In genomic region chr12:31964280-31964679, GRCh38 we compare ENCODE assay signal across 21 cellular contexts. TPM values are rescaled to one million over a fixed set of nuclear protein-coding genes. Genes with fewer than 3 reads are reported as not detected.
DNase-seq lines count a peak whose midpoint lies in the region; ATAC-seq, FAIRE-seq and TF ChIP-seq lines count a peak whose summit lies in the region.
"Had no signal": no experiment of that assay in that cellular context is flagged by ENCODE, and none has a peak within 500 bp of the region (broad histone marks: within the 10 kb centered on the region; RNA-seq: fewer than 3 reads in every experiment).

No MANE protein-coding gene starts in this region.

- H4K20me1 ChIP-seq in Loucy (ENCODE audit: insufficient read depth, low read length, poor library complexity, severe bottlenecking) (peaks cover 66% of the 10 kb centered on the region), K562 (replicated peaks; ENCODE audit: control insufficient read depth, insufficient read depth, low read length) (no peaks in the 10 kb centered on the region), neural progenitor cell (ENCODE audit: low read depth) (peaks cover 27% of the 10 kb centered on the region)

- CTCF ChIA-PET in K562 (lab: Yijun Ruan, JAX; ENCODE audit: low intra/inter-chr PET ratio): no interaction called here

- intact Hi-C loops in activated CD4-positive, alpha-beta T cell treated with anti-CD3 and anti-CD28 coated beads, Interleukin-2, amount 10 ng/mL, durations not matched to agents 24 days and 14 days (cut with micrococcal nuclease): loop anchor here (5.0 to 10.0 kb wide), 4 partner anchors 162 to 639 kb away; partner anchors contain the start of gene SINHCAF
- intact Hi-C loops in K562 (cut with micrococcal nuclease): loop anchor here (10.0 kb wide), 1 partner anchor 309 kb away; the partner anchor contains the start of gene ETFBKMT
- intact Hi-C loops in spleen (cut with DNase I; ENCODE audit: low total_unique reads): no loop called here

- peak overlapping the region; percentile 23 for H3K4me3 Mint-ChIP-seq in activated CD4-positive, alpha-beta T cell treated with anti-CD3 and anti-CD28 coated beads, Interleukin-2, amount 10 ng/mL, durations not matched to agents 24 days and 14 days
- no peak overlapping the region for H3K4me3 Mint-ChIP-seq in neural progenitor cell

- peaks cover 13% of the 10 kb centered on the region; the same call in 1 of the 2 replicates for H3K36me3 ChIP-seq in Loucy (ENCODE audit: insufficient read depth, low read length)
- H3K36me3 ChIP-seq in K562 (ENCODE audit: control insufficient read depth, insufficient read depth, low read length): peaks cover 81% of the 10 kb centered on the region
- H3K36me3 ChIP-seq in spleen: peaks cover 0 to 85% (median 40%) of the 10 kb centered on the region in 6 donors
- H3K36me3 ChIP-seq in neural progenitor cell: peaks cover 13% of the 10 kb centered on the region

- TF ChIP-seq POLR2A in K562 (conservative IDR thresholded peaks at IDR 0.05) (no peak), spleen (IDR thresholded peaks at IDR 0.05) (no peak)

- H3K9me3 Mint-ChIP-seq in activated CD4-positive, alpha-beta T cell treated with anti-CD3 and anti-CD28 coated beads, Interleukin-2, amount 10 ng/mL, durations not matched to agents 24 days and 14 days: peaks cover 10% of the 10 kb centered on the region
- H3K9me3 Mint-ChIP-seq in neural progenitor cell: peaks cover 46% of the 10 kb centered on the region

- peak overlapping the region; percentile 16 for H3K27ac Mint-ChIP-seq in activated CD4-positive, alpha-beta T cell treated with anti-CD3 and anti-CD28 coated beads, Interleukin-2, amount 10 ng/mL, durations not matched to agents 24 days and 14 days
- no peak overlapping the region for H3K27ac Mint-ChIP-seq in neural progenitor cell

- no peak overlapping the region for H3K27ac ChIP-seq in K562 (ENCODE audit: extremely low read depth, low read depth, low read length)
- peak overlapping the region in 3 of 8 donors; percentile 57 to 98 (median 72) for H3K27ac ChIP-seq in spleen
- H3K27ac ChIP-seq in neural progenitor cell: no peak overlapping the region
- H3K27ac ChIP-seq: A549, dorsolateral prefrontal cortex, lower lobe of right lung, psoas muscle, upper lobe of left lung had no signal

- H3K9me2 ChIP-seq in Loucy (replicated peaks; ENCODE audit: low read depth, low read length): no peaks in the 10 kb centered on the region
- H3K9me2 ChIP-seq: SK-N-SH had no signal

- in situ Hi-C loops in K562 (cut with MboI): no loop called here

- POLR2A ChIA-PET in K562 (lab: Yijun Ruan, JAX): no interaction called here

- WGBS in K562 (ENCODE audit: insufficient coverage, low coverage, missing lambda C conversion rate): 95% methylated on average over 3 of the region's 3 CpGs
- WGBS in spleen, 5 donors: 93 to 98% (median 97%) methylated on average over 3 of the region's 3 CpGs

- TF ChIP-seq RAD21 in K562 (CRISPR knock-in tag; conservative IDR thresholded peaks at IDR 0.05 in 1 of 2, IDR thresholded peaks at IDR 0.05 in 1 of 2): no peak

- H3F3A ChIP-seq in Loucy (ENCODE audit: low read depth) (no peaks in the 10 kb centered on the region), neural progenitor cell (ENCODE audit: low read depth) (peaks cover 29% of the 10 kb centered on the region)

- FAIRE-seq in K562 (lab: Jason Lieb, UNC): no peak
- FAIRE-seq: A549, bronchial epithelial cell had no signal

- no peaks in the 10 kb centered on the region for H3K9me1 ChIP-seq in K562 (ENCODE audit: control insufficient read depth, insufficient read depth, low read length)

- H3K79me2 ChIP-seq in Loucy (ENCODE audit: insufficient read depth, low read length) (peaks cover 96% of the 10 kb centered on the region), K562 (ENCODE audit: control insufficient read depth, insufficient read depth, low read length) (peaks cover 96% of the 10 kb centered on the region), neural progenitor cell (ENCODE audit: low read depth) (peaks cover 96% of the 10 kb centered on the region)

- TF ChIP-seq CTCF in Loucy (conservative IDR thresholded peaks at IDR 0.05; ENCODE audit: low read length): no peak
- no peak for TF ChIP-seq CTCF in K562 (IDR thresholded peaks at IDR 0.05 in 2 of 3, conservative IDR thresholded peaks at IDR 0.05 in 1 of 3; ENCODE audit: insufficient read depth in 2 of 3, low read depth in 1 of 3, low read length in 3 of 3)
- no peak for TF ChIP-seq CTCF in spleen (IDR thresholded peaks at IDR 0.05 in 8 of 11, conservative IDR thresholded peaks at IDR 0.05 in 3 of 11)
- TF ChIP-seq CTCF in neural progenitor cell (IDR thresholded peaks at IDR 0.05): no peak

- H3K4me2 ChIP-seq in Loucy (ENCODE audit: low read depth, low read length, poor library complexity, severe bottlenecking): peak overlapping the region; percentile 59
- H3K4me2 ChIP-seq in K562 (ENCODE audit: insufficient read depth, low read length): no peak overlapping the region
- H3K4me2 ChIP-seq in neural progenitor cell: no peak overlapping the region
- H3K4me2 ChIP-seq: A549, SK-N-SH had no signal

- ATAC-seq in K562 (no peak), GM21528 (IDR thresholded peaks at IDR 0.05; ENCODE audit: low FRiP score, unreplicated experiment) (no peak)
- ATAC-seq: A549, HCT116, lower lobe of right lung, Panc1, psoas muscle had no signal

- no peak overlapping the region for H2AFZ ChIP-seq in Loucy (ENCODE audit: low read length)
- no peak overlapping the region for H2AFZ ChIP-seq in K562 (ENCODE audit: low read depth, low read length)
- H2AFZ ChIP-seq in neural progenitor cell (replicated peaks): no peak overlapping the region

- H3K4me1 ChIP-seq in Loucy (ENCODE audit: insufficient read depth, low read length, poor library complexity, severe bottlenecking) (peaks cover 61% of the 10 kb centered on the region), K562 (replicated peaks in 1 of 2; ENCODE audit: control insufficient read depth in 2 of 2, insufficient read depth in 2 of 2, low read length in 2 of 2) (peaks cover 9 to 19% of the 10 kb centered on the region in 2 experiments; a peak in 4 of 5 replicates), spleen (peaks cover 44 to 90% (median 86%) of the 10 kb centered on the region in 6 donors), neural progenitor cell (peaks cover 29% of the 10 kb centered on the region)

- TF ChIP-seq EP300 in K562 (IDR thresholded peaks at IDR 0.05; ENCODE audit: low read length): no peak

- peaks cover 74% of the 10 kb centered on the region for H3K36me3 Mint-ChIP-seq in activated CD4-positive, alpha-beta T cell treated with anti-CD3 and anti-CD28 coated beads, Interleukin-2, amount 10 ng/mL, durations not matched to agents 24 days and 14 days (ENCODE audit: low read depth)
- peaks cover 63% of the 10 kb centered on the region for H3K36me3 Mint-ChIP-seq in neural progenitor cell

- DNase-seq in activated CD4-positive, alpha-beta T cell treated with anti-CD3 and anti-CD28 coated beads, Interleukin-2, amount 10 ng/mL, durations not matched to agents 24 days and 14 days: no peak
- no peak for DNase-seq in activated CD4-positive, alpha-beta T cell treated with anti-CD3 and anti-CD28 coated beads for 1 hour
- DNase-seq in K562 (ENCODE audit: extremely low read depth in 1 of 4, low spot score in 3 of 4): no peak
- DNase-seq in spleen: no peak
- DNase-seq in NCI-H1436 treated with DMSO at 0.1 percent for 48 hours (lab: John Stamatoyannopoulos, UW): no peak
- DNase-seq in neural progenitor cell (ENCODE audit: low spot score): no peak
- DNase-seq: C1 segment of cervical spinal cord, DMS79 treated with DMSO at 0.1 percent for 48 hours, dorsolateral prefrontal cortex, lower lobe of right lung, NCI-H146, NCI-H82, psoas muscle, SK-N-SH, upper lobe of left lung had no signal

- H3K9me3 ChIP-seq in Loucy (ENCODE audit: insufficient read depth, low read depth, low read length) (no peaks in the 10 kb centered on the region), K562 (replicated peaks; ENCODE audit: control insufficient read depth, insufficient read depth, low read depth, low read length) (peaks cover 5% of the 10 kb centered on the region; the same call in 1 of the 2 replicates), spleen (peaks cover 0 to 5% (median 0%) of the 10 kb centered on the region in 8 donors), neural progenitor cell (ENCODE audit: low read depth) (no peaks in the 10 kb centered on the region)
- H3K9me3 ChIP-seq: A549, lower lobe of right lung, psoas muscle, SK-N-SH, upper lobe of left lung had no signal

- H3K27me3 ChIP-seq in Loucy (ENCODE audit: insufficient read depth, low read length, poor library complexity, severe bottlenecking): no peaks in the 10 kb centered on the region
- H3K27me3 ChIP-seq in K562 (ENCODE audit: control insufficient read depth in 2 of 2, insufficient read depth in 2 of 2, low read length in 2 of 2): no peaks in the 10 kb centered on the region
- H3K27me3 ChIP-seq in spleen (replicated peaks in 1 of 7): no peaks in the 10 kb centered on the region
- H3K27me3 ChIP-seq in neural progenitor cell: no peaks in the 10 kb centered on the region
- H3K27me3 ChIP-seq: dorsolateral prefrontal cortex, upper lobe of left lung had no signal

- peaks cover 61% of the 10 kb centered on the region for H3K4me1 Mint-ChIP-seq in activated CD4-positive, alpha-beta T cell treated with anti-CD3 and anti-CD28 coated beads, Interleukin-2, amount 10 ng/mL, durations not matched to agents 24 days and 14 days
- H3K4me1 Mint-ChIP-seq in neural progenitor cell: peaks cover 25% of the 10 kb centered on the region

- H3K9ac ChIP-seq in Loucy (ENCODE audit: low read depth, low read length, poor library complexity, severe bottlenecking) (no peak overlapping the region), K562 (ENCODE audit: insufficient read depth in 1 of 2, low read depth in 2 of 2, low read length in 2 of 2) (no peak overlapping the region), neural progenitor cell (no peak overlapping the region)
- H3K9ac ChIP-seq: SK-N-SH had no signal

- BruUV-seq in K562 (replicated peaks; lab: Mats Ljungman, UMichigan): no TSS peak

- H3K4me3 ChIP-seq in Loucy (ENCODE audit: low read length, poor library complexity, severe bottlenecking): no peak overlapping the region
- H3K4me3 ChIP-seq in K562: no peak overlapping the region
- peak overlapping the region in 5 of 8 donors; percentile 3 to 74 (median 64) for H3K4me3 ChIP-seq in spleen
- no peak overlapping the region for H3K4me3 ChIP-seq in neural progenitor cell
- H3K4me3 ChIP-seq: A549, dorsolateral prefrontal cortex, psoas muscle had no signal

- no peaks in the 10 kb centered on the region for H3K27me3 Mint-ChIP-seq in activated CD4-positive, alpha-beta T cell treated with anti-CD3 and anti-CD28 coated beads, Interleukin-2, amount 10 ng/mL, durations not matched to agents 24 days and 14 days
- no peaks in the 10 kb centered on the region for H3K27me3 Mint-ChIP-seq in neural progenitor cell (ENCODE audit: insufficient read depth, low read depth)

RNA-seq across cellular contexts. Expression of gene RESF1, which starts 5.1 kb away (rescaled TPM):
- 51.1 and 55.5 TPM in 2 replicates for total RNA-seq in activated CD4-positive, alpha-beta T cell treated with anti-CD3 and anti-CD28 coated beads, Interleukin-2, amount 10 ng/mL, durations not matched to agents 24 days and 14 days
- total RNA-seq in K562 (2011; cell fraction: chromatin; rRNA removed; ENCODE audit: low replicate concordance): 12.1 and 64.1 TPM in 2 replicates
- 15.3 and 18.7 TPM in 2 replicates for total RNA-seq in K562 (2011; cell fraction: nucleolus; rRNA removed)
- 24.8 and 26.9 TPM in 2 replicates for total RNA-seq in K562 (2011; cell fraction: nucleoplasm; rRNA removed)
- total RNA-seq in K562 (2014; rRNA removed) (26.4 and 29.9 TPM in 2 replicates), K562 (2014; rRNA removed; fragmentation: Illumina TruSeq; extraction: Trizol) (72.9 and 91.0 TPM in 2 replicates), K562 (2015; rRNA removed; fragmentation: Illumina TruSeq; extraction: Trizol) (110 and 121 TPM in 2 replicates), K562 (2021) (51.2 and 52.4 TPM in 2 replicates), spleen (100 to 1,000 TPM; 173 to 298 (median 190) TPM), neural progenitor cell (ENCODE audit: low replicate concordance) (88.1 and 113 TPM in 2 replicates)
- polyA plus RNA-seq in K562 (2011; rRNA removed) (51.7 and 53.6 TPM in 2 replicates), K562 (2014; fragmentation: Illumina TruSeq; extraction: Trizol) (52.6 and 70.6 TPM in 2 replicates), K562 (2014; fragmentation: Nextera tagmentation; extraction: Ambion mirVana) (10 to 100 TPM; 21.5 to 30.1 TPM), K562 (2014; rRNA removed) (50.3 and 62.0 TPM in 2 replicates), spleen (100 to 1,000 TPM; 144 to 190 (median 171) TPM)
- 14.6 and 36.7 TPM in 2 replicates for polyA plus RNA-seq in K562 (2011; cell fraction: cytosol; rRNA removed)
- 32.3 and 54.2 TPM in 2 replicates for polyA plus RNA-seq in K562 (2011; cell fraction: nucleus; rRNA removed)
- polyA plus RNA-seq in K562 (2012): 52.5 and 58.2 TPM in 2 replicates
- polyA minus RNA-seq in K562 (2011; rRNA and poly(A)+ RNA removed): 89.2 and 132 TPM in 2 replicates
- 30.2 and 45.1 TPM in 2 replicates for polyA minus RNA-seq in K562 (2011; cell fraction: cytosol; rRNA and poly(A)+ RNA removed)
- polyA minus RNA-seq in K562 (2011; cell fraction: nucleus; rRNA and poly(A)+ RNA removed): 33.1 and 72.0 TPM in 2 replicates

Comparison
In these comparisons a context has a peak if more than half of its experiments do, and no peak if none do; other contexts are left out.
1. H3K4me3 ChIP-seq: peak in spleen (5 of 8); none in Loucy (single experiment), K562 (single experiment) and neural progenitor cell (single experiment).